In the genomic region with DNA sequence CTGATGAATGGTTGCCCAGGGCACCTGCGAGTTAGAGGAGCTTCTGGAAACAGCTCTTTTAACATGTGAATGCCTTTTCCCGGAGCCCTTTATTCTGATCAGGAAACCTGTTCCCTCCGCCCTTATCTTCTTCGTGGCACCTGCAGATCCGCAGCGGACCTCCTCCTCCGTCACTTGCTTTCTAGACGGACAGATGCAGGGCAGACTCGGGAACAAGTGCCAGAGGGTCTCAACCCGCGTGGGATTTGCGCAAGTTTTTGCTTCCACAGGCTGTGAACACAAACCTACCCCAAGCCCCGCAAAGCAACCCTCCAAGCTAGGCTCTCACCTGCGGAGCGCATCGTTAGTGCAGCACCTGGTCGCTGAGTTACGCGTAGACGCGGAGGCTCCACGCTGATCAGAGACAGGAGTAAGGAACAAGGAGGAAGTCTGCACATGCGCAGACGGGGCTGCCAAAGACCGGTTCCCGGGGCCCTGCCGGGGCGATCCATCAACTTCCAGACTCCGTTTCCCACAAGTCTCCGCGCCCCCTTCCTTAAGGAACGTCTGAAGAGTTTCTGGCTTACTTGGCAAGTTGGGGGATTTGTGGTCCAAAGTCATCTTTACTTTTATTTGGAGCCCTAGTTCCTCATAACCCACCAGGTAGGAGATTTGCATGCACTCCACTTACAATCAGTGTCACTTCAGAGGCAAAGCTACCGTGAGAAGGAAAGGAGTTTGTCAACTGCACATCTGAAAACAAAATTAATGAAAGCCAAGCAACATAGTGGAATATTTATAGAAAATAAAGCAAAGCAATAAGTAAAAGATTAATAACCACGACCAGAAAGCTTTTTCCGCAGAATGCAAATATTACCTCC, we compare ENCODE assay signal across 1 cellular context.
TF ChIP-seq lines count a peak whose summit lies in the region.

No MANE protein-coding gene starts in this region.

TF ChIP-seq in H1, 55 proteins besides CTCF, POLR2A, EP300 and RAD21:
- no peak for TF ChIP-seq CHD2 (IDR thresholded peaks at IDR 0.05; ENCODE audit: low read length)
- peak in 1 of 2 experiments; percentile 30; a peak in 1 of 4 replicates for TF ChIP-seq HDAC2 (IDR thresholded peaks at IDR 0.05; ENCODE audit: borderline replicate concordance in 1 of 2, low read depth in 2 of 2, low read length in 2 of 2)
- 0 out of 2 replicates have a peak, but pooled peaks have one; percentile 72 for TF ChIP-seq SP4 (IDR thresholded peaks at IDR 0.05; ENCODE audit: low read length)
- peak; percentile 84; the same call in 1 of the 2 replicates for TF ChIP-seq RBBP5 (IDR thresholded peaks at IDR 0.05; ENCODE audit: borderline replicate concordance, low read depth, low read length)
- TF ChIP-seq POLR2AphosphoS5 (IDR thresholded peaks at IDR 0.05; ENCODE audit: low read depth, low read length): no peak; the same call in none of the 2 replicates
- no peak for TF ChIP-seq GABPA (IDR thresholded peaks at IDR 0.05; ENCODE audit: borderline replicate concordance, insufficient read depth, low read length)
- peak; percentile 56; the same call in 1 of the 2 replicates for TF ChIP-seq PHF8 (conservative IDR thresholded peaks at IDR 0.05; ENCODE audit: low read depth, low read length)
- no peak for TF ChIP-seq RXRA (IDR thresholded peaks at IDR 0.05; ENCODE audit: insufficient read depth, low read depth, low read length)
- TF ChIP-seq, protein P1, sequence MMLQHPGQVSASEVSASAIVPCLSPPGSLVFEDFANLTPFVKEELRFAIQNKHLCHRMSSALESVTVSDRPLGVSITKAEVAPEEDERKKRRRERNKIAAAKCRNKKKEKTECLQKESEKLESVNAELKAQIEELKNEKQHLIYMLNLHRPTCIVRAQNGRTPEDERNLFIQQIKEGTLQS (IDR thresholded peaks at IDR 0.05; ENCODE audit: insufficient read depth, low read depth, low read length): peak; percentile 79
- TF ChIP-seq CREB1 (IDR thresholded peaks at IDR 0.05): peak; percentile 45; the same call in 1 of the 2 replicates
- TF ChIP-seq EZH2 (IDR thresholded peaks at IDR 0.05; ENCODE audit: low read depth, low read length, severe bottlenecking): no peak
- peak; percentile 89; the same call in 1 of the 2 replicates for TF ChIP-seq TCF12 (IDR thresholded peaks at IDR 0.05; ENCODE audit: low read depth, low read length)
- TF ChIP-seq, protein P2, sequence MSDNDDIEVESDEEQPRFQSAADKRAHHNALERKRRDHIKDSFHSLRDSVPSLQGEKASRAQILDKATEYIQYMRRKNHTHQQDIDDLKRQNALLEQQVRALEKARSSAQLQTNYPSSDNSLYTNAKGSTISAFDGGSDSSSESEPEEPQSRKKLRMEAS (IDR thresholded peaks at IDR 0.05): peak; percentile 83
- TF ChIP-seq YY1 (IDR thresholded peaks at IDR 0.05; ENCODE audit: low read depth, low read length): no peak
- no peak for TF ChIP-seq NRF1 (IDR thresholded peaks at IDR 0.05; ENCODE audit: low read depth, low read length)
- TF ChIP-seq CTBP2 (IDR thresholded peaks at IDR 0.05; ENCODE audit: borderline replicate concordance, insufficient read depth, insufficient read length, low read length): peak; percentile 66
- TF ChIP-seq SP2 (IDR thresholded peaks at IDR 0.05; ENCODE audit: low read length): no peak
- no peak for TF ChIP-seq CBX8 (IDR thresholded peaks at IDR 0.05; ENCODE audit: borderline replicate concordance, low read depth, low read length)
- TF ChIP-seq ASH2L (IDR thresholded peaks at IDR 0.05; ENCODE audit: low read length): peak; percentile 94
- TF ChIP-seq, protein P3, sequence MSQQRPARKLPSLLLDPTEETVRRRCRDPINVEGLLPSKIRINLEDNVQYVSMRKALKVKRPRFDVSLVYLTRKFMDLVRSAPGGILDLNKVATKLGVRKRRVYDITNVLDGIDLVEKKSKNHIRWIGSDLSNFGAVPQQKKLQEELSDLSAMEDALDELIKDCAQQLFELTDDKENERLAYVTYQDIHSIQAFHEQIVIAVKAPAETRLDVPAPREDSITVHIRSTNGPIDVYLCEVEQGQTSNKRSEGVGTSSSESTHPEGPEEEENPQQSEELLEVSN (IDR thresholded peaks at IDR 0.05): peak; percentile 81; the same call in 1 of the 2 replicates
- no peak for TF ChIP-seq KDM5A (IDR thresholded peaks at IDR 0.05; ENCODE audit: low read length)
- no peak; the same call in 1 of the 2 replicates for TF ChIP-seq SP1 (IDR thresholded peaks at IDR 0.05; ENCODE audit: low read depth, low read length)
- TF ChIP-seq KDM4A (IDR thresholded peaks at IDR 0.05; ENCODE audit: low read depth, low read length, severe bottlenecking): peak; percentile 83
- no peak for TF ChIP-seq SAP30 (IDR thresholded peaks at IDR 0.05; ENCODE audit: insufficient read depth, insufficient replicate concordance, low read length)
- TF ChIP-seq, protein P4, sequence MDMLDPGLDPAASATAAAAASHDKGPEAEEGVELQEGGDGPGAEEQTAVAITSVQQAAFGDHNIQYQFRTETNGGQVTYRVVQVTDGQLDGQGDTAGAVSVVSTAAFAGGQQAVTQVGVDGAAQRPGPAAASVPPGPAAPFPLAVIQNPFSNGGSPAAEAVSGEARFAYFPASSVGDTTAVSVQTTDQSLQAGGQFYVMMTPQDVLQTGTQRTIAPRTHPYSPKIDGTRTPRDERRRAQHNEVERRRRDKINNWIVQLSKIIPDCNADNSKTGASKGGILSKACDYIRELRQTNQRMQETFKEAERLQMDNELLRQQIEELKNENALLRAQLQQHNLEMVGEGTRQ (IDR thresholded peaks at IDR 0.05; ENCODE audit: low read length): no peak
- peak; percentile 71 for TF ChIP-seq TAF1 (IDR thresholded peaks at IDR 0.05; ENCODE audit: low read depth, low read length)
- no peak for TF ChIP-seq SIRT6 (IDR thresholded peaks at IDR 0.05; ENCODE audit: low read length)
- peak; percentile 34; the same call in 1 of the 2 replicates for TF ChIP-seq TBP (IDR thresholded peaks at IDR 0.05; ENCODE audit: low read depth, low read length)
- TF ChIP-seq HDAC6 (IDR thresholded peaks at IDR 0.05; ENCODE audit: low read depth, low read length): no peak
- no peak for TF ChIP-seq TEAD4 (IDR thresholded peaks at IDR 0.05; ENCODE audit: low read depth, low read length)
- TF ChIP-seq JUN (IDR thresholded peaks at IDR 0.05; ENCODE audit: low read depth, low read length): no peak
- peak; percentile 3; the same call in 1 of the 2 replicates for TF ChIP-seq SIX5 (IDR thresholded peaks at IDR 0.05; ENCODE audit: low read depth, low read length)
- TF ChIP-seq, protein P5, sequence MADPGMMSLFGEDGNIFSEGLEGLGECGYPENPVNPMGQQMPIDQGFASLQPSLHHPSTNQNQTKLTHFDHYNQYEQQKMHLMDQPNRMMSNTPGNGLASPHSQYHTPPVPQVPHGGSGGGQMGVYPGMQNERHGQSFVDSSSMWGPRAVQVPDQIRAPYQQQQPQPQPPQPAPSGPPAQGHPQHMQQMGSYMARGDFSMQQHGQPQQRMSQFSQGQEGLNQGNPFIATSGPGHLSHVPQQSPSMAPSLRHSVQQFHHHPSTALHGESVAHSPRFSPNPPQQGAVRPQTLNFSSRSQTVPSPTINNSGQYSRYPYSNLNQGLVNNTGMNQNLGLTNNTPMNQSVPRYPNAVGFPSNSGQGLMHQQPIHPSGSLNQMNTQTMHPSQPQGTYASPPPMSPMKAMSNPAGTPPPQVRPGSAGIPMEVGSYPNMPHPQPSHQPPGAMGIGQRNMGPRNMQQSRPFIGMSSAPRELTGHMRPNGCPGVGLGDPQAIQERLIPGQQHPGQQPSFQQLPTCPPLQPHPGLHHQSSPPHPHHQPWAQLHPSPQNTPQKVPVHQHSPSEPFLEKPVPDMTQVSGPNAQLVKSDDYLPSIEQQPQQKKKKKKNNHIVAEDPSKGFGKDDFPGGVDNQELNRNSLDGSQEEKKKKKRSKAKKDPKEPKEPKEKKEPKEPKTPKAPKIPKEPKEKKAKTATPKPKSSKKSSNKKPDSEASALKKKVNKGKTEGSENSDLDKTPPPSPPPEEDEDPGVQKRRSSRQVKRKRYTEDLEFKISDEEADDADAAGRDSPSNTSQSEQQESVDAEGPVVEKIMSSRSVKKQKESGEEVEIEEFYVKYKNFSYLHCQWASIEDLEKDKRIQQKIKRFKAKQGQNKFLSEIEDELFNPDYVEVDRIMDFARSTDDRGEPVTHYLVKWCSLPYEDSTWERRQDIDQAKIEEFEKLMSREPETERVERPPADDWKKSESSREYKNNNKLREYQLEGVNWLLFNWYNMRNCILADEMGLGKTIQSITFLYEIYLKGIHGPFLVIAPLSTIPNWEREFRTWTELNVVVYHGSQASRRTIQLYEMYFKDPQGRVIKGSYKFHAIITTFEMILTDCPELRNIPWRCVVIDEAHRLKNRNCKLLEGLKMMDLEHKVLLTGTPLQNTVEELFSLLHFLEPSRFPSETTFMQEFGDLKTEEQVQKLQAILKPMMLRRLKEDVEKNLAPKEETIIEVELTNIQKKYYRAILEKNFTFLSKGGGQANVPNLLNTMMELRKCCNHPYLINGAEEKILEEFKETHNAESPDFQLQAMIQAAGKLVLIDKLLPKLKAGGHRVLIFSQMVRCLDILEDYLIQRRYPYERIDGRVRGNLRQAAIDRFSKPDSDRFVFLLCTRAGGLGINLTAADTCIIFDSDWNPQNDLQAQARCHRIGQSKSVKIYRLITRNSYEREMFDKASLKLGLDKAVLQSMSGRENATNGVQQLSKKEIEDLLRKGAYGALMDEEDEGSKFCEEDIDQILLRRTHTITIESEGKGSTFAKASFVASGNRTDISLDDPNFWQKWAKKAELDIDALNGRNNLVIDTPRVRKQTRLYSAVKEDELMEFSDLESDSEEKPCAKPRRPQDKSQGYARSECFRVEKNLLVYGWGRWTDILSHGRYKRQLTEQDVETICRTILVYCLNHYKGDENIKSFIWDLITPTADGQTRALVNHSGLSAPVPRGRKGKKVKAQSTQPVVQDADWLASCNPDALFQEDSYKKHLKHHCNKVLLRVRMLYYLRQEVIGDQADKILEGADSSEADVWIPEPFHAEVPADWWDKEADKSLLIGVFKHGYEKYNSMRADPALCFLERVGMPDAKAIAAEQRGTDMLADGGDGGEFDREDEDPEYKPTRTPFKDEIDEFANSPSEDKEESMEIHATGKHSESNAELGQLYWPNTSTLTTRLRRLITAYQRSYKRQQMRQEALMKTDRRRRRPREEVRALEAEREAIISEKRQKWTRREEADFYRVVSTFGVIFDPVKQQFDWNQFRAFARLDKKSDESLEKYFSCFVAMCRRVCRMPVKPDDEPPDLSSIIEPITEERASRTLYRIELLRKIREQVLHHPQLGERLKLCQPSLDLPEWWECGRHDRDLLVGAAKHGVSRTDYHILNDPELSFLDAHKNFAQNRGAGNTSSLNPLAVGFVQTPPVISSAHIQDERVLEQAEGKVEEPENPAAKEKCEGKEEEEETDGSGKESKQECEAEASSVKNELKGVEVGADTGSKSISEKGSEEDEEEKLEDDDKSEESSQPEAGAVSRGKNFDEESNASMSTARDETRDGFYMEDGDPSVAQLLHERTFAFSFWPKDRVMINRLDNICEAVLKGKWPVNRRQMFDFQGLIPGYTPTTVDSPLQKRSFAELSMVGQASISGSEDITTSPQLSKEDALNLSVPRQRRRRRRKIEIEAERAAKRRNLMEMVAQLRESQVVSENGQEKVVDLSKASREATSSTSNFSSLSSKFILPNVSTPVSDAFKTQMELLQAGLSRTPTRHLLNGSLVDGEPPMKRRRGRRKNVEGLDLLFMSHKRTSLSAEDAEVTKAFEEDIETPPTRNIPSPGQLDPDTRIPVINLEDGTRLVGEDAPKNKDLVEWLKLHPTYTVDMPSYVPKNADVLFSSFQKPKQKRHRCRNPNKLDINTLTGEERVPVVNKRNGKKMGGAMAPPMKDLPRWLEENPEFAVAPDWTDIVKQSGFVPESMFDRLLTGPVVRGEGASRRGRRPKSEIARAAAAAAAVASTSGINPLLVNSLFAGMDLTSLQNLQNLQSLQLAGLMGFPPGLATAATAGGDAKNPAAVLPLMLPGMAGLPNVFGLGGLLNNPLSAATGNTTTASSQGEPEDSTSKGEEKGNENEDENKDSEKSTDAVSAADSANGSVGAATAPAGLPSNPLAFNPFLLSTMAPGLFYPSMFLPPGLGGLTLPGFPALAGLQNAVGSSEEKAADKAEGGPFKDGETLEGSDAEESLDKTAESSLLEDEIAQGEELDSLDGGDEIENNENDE (IDR thresholded peaks at IDR 0.05; ENCODE audit: insufficient replicate concordance, low read length): no peak
TF ChIP-seq in H1: peak in this region for 15.
